In the genomic region with DNA sequence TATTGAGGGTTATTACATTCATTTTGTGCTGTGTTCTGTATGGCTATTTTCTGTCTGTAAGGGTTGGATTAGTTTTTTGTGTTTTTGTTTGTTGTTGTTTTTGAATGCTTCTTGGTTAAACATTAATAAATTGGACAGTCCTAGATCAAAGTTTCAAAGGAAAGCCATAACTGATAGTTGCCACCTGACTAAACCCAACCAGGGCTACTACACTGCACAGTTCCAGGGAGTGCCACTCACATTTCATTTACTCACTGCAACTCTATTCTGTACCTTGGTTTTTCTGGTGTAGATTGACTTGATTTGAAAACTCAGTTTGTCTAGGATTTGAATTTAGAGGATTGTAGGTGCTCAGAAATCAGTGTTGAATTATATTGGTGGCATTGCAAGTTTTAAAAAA, we compare ENCODE assay signal across 18 cellular contexts. TPM values are rescaled to one million over a fixed set of nuclear protein-coding genes. Genes with fewer than 3 reads are reported as not detected.
A peak's percentile ranks its signal among the peaks of the same experiment; 100 is the strongest.
DNase-seq lines count a peak whose midpoint lies in the region; ATAC-seq and TF ChIP-seq lines count a peak whose summit lies in the region.
"Had no signal": no experiment of that assay in that cellular context is flagged by ENCODE, and none has a peak within 500 bp of the region (broad histone marks: within the 10 kb centered on the region; RNA-seq: fewer than 3 reads in every experiment).

No MANE protein-coding gene starts in this region.

- H3K9me3 ChIP-seq in right cardiac atrium (ENCODE audit: control insufficient read depth, low read length) (no peaks in the 10 kb centered on the region), right atrium auricular region (no peaks in the 10 kb centered on the region)
- H3K9me3 ChIP-seq: prostate gland, thoracic aorta had no signal

- peaks cover 79% of the 10 kb centered on the region for H3K4me1 Mint-ChIP-seq in activated B cell treated with CpG ODN at 0.5 μM for 24 hours
- peaks cover 55% of the 10 kb centered on the region for H3K4me1 Mint-ChIP-seq in memory B cell

- DNase-seq in right cardiac atrium (no peak), right atrium auricular region (ENCODE audit: low spot score) (no peak), activated B cell treated with CpG ODN at 0.5 μM for 24 hours (no peak), memory B cell (ENCODE audit: low spot score in 2 of 2) (no peak), T-helper 2 cell (no peak), NCI-H446 treated with DMSO at 0.1 percent for 48 hours (lab: John Stamatoyannopoulos, UW) (no peak)
- DNase-seq: activated CD4-positive, alpha-beta T cell treated with anti-CD3 and anti-CD28 coated beads for 48 hours; cortex of kidney; H7; kidney; NCI-H1092; RPMI8226 had no signal

- H3K9me3 Mint-ChIP-seq in activated B cell treated with CpG ODN at 0.5 μM for 24 hours (no peaks in the 10 kb centered on the region), memory B cell (no peaks in the 10 kb centered on the region)
- H3K9me3 Mint-ChIP-seq: IgD-negative memory B cell had no signal

- H3K27me3 ChIP-seq in right cardiac atrium (ENCODE audit: control insufficient read depth, insufficient read depth) (no peaks in the 10 kb centered on the region), right atrium auricular region (no peaks in the 10 kb centered on the region)

- H3K4me3 ChIP-seq in right cardiac atrium (ENCODE audit: low read length) (no peak overlapping the region), right atrium auricular region (no peak overlapping the region)
- H3K4me3 ChIP-seq: prostate gland, thoracic aorta had no signal

- H3K27me3 Mint-ChIP-seq in activated B cell treated with CpG ODN at 0.5 μM for 24 hours (no peaks in the 10 kb centered on the region), memory B cell (no peaks in the 10 kb centered on the region)
- H3K27me3 Mint-ChIP-seq: IgD-negative memory B cell had no signal

- POLR2A ChIA-PET in activated B cell treated with CpG ODN at 0.5 μM for 24 hours (lab: Charles Lee), result no interaction called here

- CTCF ChIA-PET in activated B cell treated with CpG ODN at 0.5 μM for 24 hours (lab: Charles Lee), result no interaction called here

- ATAC-seq in right cardiac atrium, result no peak
- ATAC-seq in activated B cell treated with CpG ODN at 0.5 μM for 24 hours (ENCODE audit: low read depth), result no peak
- no peak for ATAC-seq in memory B cell (ENCODE audit: low read depth)
- no peak for ATAC-seq in GM21526 (IDR thresholded peaks at IDR 0.05; ENCODE audit: low FRiP score, unreplicated experiment)
- ATAC-seq in GM18517 (IDR thresholded peaks at IDR 0.05; ENCODE audit: unreplicated experiment), result no peak
- ATAC-seq: esophagus mucosa had no signal

- H3K4me1 ChIP-seq in right cardiac atrium (ENCODE audit: control insufficient read depth, insufficient read depth, low read length), result peaks cover 17% of the 10 kb centered on the region
- peaks cover 0 to 90% of the 10 kb centered on the region in 2 donors for H3K4me1 ChIP-seq in right atrium auricular region

- H3K36me3 ChIP-seq in right atrium auricular region, result peaks cover 7% of the 10 kb centered on the region
- H3K36me3 ChIP-seq: prostate gland, thoracic aorta had no signal

- TF ChIP-seq CTCF in right atrium auricular region (IDR thresholded peaks at IDR 0.05), result no peak
- no peak for TF ChIP-seq CTCF in activated B cell treated with CpG ODN at 0.5 μM for 24 hours (IDR thresholded peaks at IDR 0.05)

- intact Hi-C loops in right cardiac atrium (cut with DNase I), result no loop called here
- intact Hi-C loops in activated B cell treated with CpG ODN at 0.5 μM for 24 hours (cut with micrococcal nuclease), result no loop called here

- H3K27ac ChIP-seq in right cardiac atrium (ENCODE audit: low read length) (peak overlapping the region; percentile 38), right atrium auricular region (no peak overlapping the region)
- H3K27ac ChIP-seq: prostate gland, thoracic aorta had no signal

- H3K4me3 Mint-ChIP-seq in activated B cell treated with CpG ODN at 0.5 μM for 24 hours (no peak overlapping the region), memory B cell (no peak overlapping the region)

- H3K36me3 Mint-ChIP-seq in activated B cell treated with CpG ODN at 0.5 μM for 24 hours (ENCODE audit: low read depth) (peaks cover 15% of the 10 kb centered on the region), memory B cell (peaks cover 4% of the 10 kb centered on the region)
- H3K36me3 Mint-ChIP-seq: IgD-negative memory B cell had no signal

- H3K27ac Mint-ChIP-seq in activated B cell treated with CpG ODN at 0.5 μM for 24 hours (peak overlapping the region; percentile 44), memory B cell (peak overlapping the region; percentile 32)

RNA-seq across cellular contexts. Expression of gene MYL12B, which starts 6.4 kb away (rescaled TPM):
- total RNA-seq in right cardiac atrium (100 to 1,000 TPM; 171 to 199 (median 174) TPM), right atrium auricular region (100 to 1,000 TPM; 180 to 231 TPM), activated B cell treated with CpG ODN at 0.5 μM for 24 hours (185 and 198 TPM in 2 replicates)
- 343 TPM for polyA plus RNA-seq in right cardiac atrium

RNA-seq across cellular contexts. Expression of gene MYL12A, which starts 20.7 kb away (rescaled TPM):
- total RNA-seq in right cardiac atrium, result 100 to 1,000 TPM; 493 to 926 (median 671) TPM
- 1,833 TPM for polyA plus RNA-seq in right cardiac atrium
- 1,000 to 10,000 TPM; 1,108 to 5,712 TPM for total RNA-seq in right atrium auricular region
- total RNA-seq in activated B cell treated with CpG ODN at 0.5 μM for 24 hours, result 394 and 395 TPM in 2 replicates

RNA-seq across cellular contexts. Expression of gene MYOM1, which starts 48.5 kb away (rescaled TPM):
- total RNA-seq in right cardiac atrium, result 100 to 1,000 TPM; 337 to 479 (median 357) TPM
- polyA plus RNA-seq in right cardiac atrium, result 177 TPM
- 100 to 1,000 TPM; 357 to 410 TPM for total RNA-seq in right atrium auricular region
- total RNA-seq in activated B cell treated with CpG ODN at 0.5 μM for 24 hours, result 4.1 and 4.9 TPM in 2 replicates

Comparison
In these comparisons a context has a peak if more than half of its experiments do, and no peak if none do; other contexts are left out.
1. RNA of gene MYOM1, which starts 48.5 kb away (total RNA-seq): 357 to 410 TPM in right atrium auricular region and 337 to 479 TPM in right cardiac atrium; 4.1 to 4.9 TPM in activated B cell treated with CpG ODN at 0.5 μM for 24 hours; every median in the first group is over 10 times any median in the second.